21 cellular contexts compared by ENCODE assay signal in the genomic region with DNA sequence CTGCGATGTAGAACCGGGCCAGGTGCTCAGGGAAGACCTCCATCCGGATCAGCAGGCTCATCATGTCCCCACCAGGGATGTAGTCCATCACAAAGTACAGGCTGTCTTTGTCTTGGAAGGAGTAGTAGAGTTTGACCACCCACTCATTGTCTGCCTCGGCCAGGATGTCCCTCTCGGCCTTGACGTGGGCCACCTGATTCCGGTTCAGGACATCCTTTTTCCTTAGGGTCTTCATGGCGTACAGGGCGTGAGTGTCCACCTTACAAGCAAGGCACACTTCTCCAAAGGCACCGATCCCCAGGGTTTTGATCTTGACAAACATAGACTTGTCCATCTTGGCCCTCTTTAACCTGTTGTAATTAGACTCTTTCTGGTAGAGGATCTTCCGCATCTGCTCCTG.
DNase-seq lines count a peak whose midpoint lies in the region; ATAC-seq and TF ChIP-seq lines count a peak whose summit lies in the region.
"Had no signal": no experiment of that assay in that cellular context is flagged by ENCODE, and none has a peak within 500 bp of the region (broad histone marks: within the 10 kb centered on the region; RNA-seq: fewer than 3 reads in every experiment).

No MANE protein-coding gene starts in this region.

- H2BK120ac ChIP-seq in mesenchymal stem cell (ENCODE audit: low read depth, low read length): no peak overlapping the region

- H3K27ac Mint-ChIP-seq in activated CD8-positive, alpha-beta memory T cell treated with anti-CD3 and anti-CD28 coated beads, Interleukin-2, amount 10 ng/mL, durations not matched to agents 7 days and 5 days: no peak overlapping the region
- H3K27ac Mint-ChIP-seq in endothelial cell (ENCODE audit: unreplicated experiment): peak overlapping the region; percentile 57
- no peak overlapping the region for H3K27ac Mint-ChIP-seq in nephron progenitor cell
- H3K27ac Mint-ChIP-seq: CD4-positive, alpha-beta memory T cell; H9 had no signal

- H3K9me3 ChIP-seq in AG04450 (ENCODE audit: control insufficient read depth, insufficient read depth, low read length) (no peaks in the 10 kb centered on the region; the same call in 1 of the 2 replicates), mesenchymal stem cell (ENCODE audit: control insufficient read depth, low read length) (no peaks in the 10 kb centered on the region)
- H3K9me3 ChIP-seq: A549 had no signal

- H3K4ac ChIP-seq in mesenchymal stem cell (ENCODE audit: low read depth in 1 of 2, low read length in 2 of 2): no peak overlapping the region

- H3K27me3 ChIP-seq in AG04450 (ENCODE audit: control insufficient read depth, insufficient read depth, low read length) (no peaks in the 10 kb centered on the region), mesenchymal stem cell (ENCODE audit: control insufficient read depth in 1 of 2, insufficient read depth in 1 of 2, low read length in 2 of 2) (no peaks in the 10 kb centered on the region)
- H3K27me3 ChIP-seq: BLaER1 had no signal

- POLR2A ChIA-PET in AG04450 (lab: Yijun Ruan, JAX): no interaction called here

- no peak overlapping the region for H3K9ac ChIP-seq in mesenchymal stem cell (ENCODE audit: low read length)
- H3K9ac ChIP-seq: BLaER1 had no signal

- H3K4me1 Mint-ChIP-seq in activated CD8-positive, alpha-beta memory T cell treated with anti-CD3 and anti-CD28 coated beads, Interleukin-2, amount 10 ng/mL, durations not matched to agents 7 days and 5 days: peaks cover 4% of the 10 kb centered on the region
- H3K4me1 Mint-ChIP-seq in endothelial cell (ENCODE audit: unreplicated experiment) (peaks cover 4% of the 10 kb centered on the region), nephron progenitor cell (no peaks in the 10 kb centered on the region)
- H3K4me1 Mint-ChIP-seq: CD14-positive monocyte, H9 had no signal

- TF ChIP-seq CTCF in AG04450 (IDR thresholded peaks at IDR 0.05; ENCODE audit: low read depth, low read length) (no peak), endothelial cell (IDR thresholded peaks at IDR 0.05; ENCODE audit: unreplicated experiment) (no peak), nephron progenitor cell (IDR thresholded peaks at IDR 0.05) (no peak)

- H3K27ac ChIP-seq in AG04450 (ENCODE audit: low read depth, low read length) (peak overlapping the region; percentile 3), mesenchymal stem cell (ENCODE audit: low read length, poor library complexity, severe bottlenecking) (no peak overlapping the region)
- H3K27ac ChIP-seq: 22Rv1, A549, BLaER1, HL-60 had no signal

- no peak for ATAC-seq in activated CD8-positive, alpha-beta memory T cell treated with anti-CD3 and anti-CD28 coated beads, Interleukin-2, amount 10 ng/mL, durations not matched to agents 7 days and 5 days
- ATAC-seq in HG03095 (IDR thresholded peaks at IDR 0.05; ENCODE audit: unreplicated experiment): no peak
- ATAC-seq: A549, GM12878 had no signal

- H3K4me3 ChIP-seq in AG04450 (ENCODE audit: low read depth, low read length) (no peak overlapping the region), mesenchymal stem cell (ENCODE audit: insufficient read depth in 1 of 2, low read depth in 1 of 2, low read length in 2 of 2) (no peak overlapping the region)
- H3K4me3 ChIP-seq: A549, BLaER1, GM12878 had no signal

- H2BK15ac ChIP-seq in mesenchymal stem cell (ENCODE audit: low read depth, poor library complexity, severe bottlenecking): no peak overlapping the region

- no peaks in the 10 kb centered on the region for H3K4me1 ChIP-seq in mesenchymal stem cell (ENCODE audit: control insufficient read depth, insufficient read depth, low read depth, low read length)
- H3K4me1 ChIP-seq: A549 had no signal

- H3K23ac ChIP-seq in mesenchymal stem cell (ENCODE audit: low read length in 2 of 2): no peak overlapping the region

- CTCF ChIA-PET in activated CD8-positive, alpha-beta memory T cell treated with anti-CD3 and anti-CD28 coated beads, Interleukin-2, amount 10 ng/mL, durations not matched to agents 7 days and 5 days (lab: Charles Lee): no interaction called here
- CTCF ChIA-PET in AG04450 (lab: Charles Lee): no interaction called here

- no peaks in the 10 kb centered on the region for H3K36me3 Mint-ChIP-seq in activated CD8-positive, alpha-beta memory T cell treated with anti-CD3 and anti-CD28 coated beads, Interleukin-2, amount 10 ng/mL, durations not matched to agents 7 days and 5 days
- peaks cover 40% of the 10 kb centered on the region for H3K36me3 Mint-ChIP-seq in endothelial cell (ENCODE audit: low read depth, unreplicated experiment)
- H3K36me3 Mint-ChIP-seq in nephron progenitor cell (ENCODE audit: low read depth): peaks cover 57% of the 10 kb centered on the region

- no peak overlapping the region for H4K91ac ChIP-seq in mesenchymal stem cell (ENCODE audit: low read length)

- no peak overlapping the region for H3K4me3 Mint-ChIP-seq in activated CD8-positive, alpha-beta memory T cell treated with anti-CD3 and anti-CD28 coated beads, Interleukin-2, amount 10 ng/mL, durations not matched to agents 7 days and 5 days
- no peak overlapping the region for H3K4me3 Mint-ChIP-seq in endothelial cell (ENCODE audit: unreplicated experiment)
- H3K4me3 Mint-ChIP-seq in nephron progenitor cell: no peak overlapping the region
- H3K4me3 Mint-ChIP-seq: CD14-positive monocyte; CD4-positive, alpha-beta memory T cell; H9 had no signal

- peak overlapping the region in 1 of 2 experiments; percentile 21 for H3K18ac ChIP-seq in mesenchymal stem cell (ENCODE audit: low read depth in 1 of 2, low read length in 2 of 2)

- peak overlapping the region; percentile 69 for H4K8ac ChIP-seq in mesenchymal stem cell (ENCODE audit: low read length)

- peaks cover 4% of the 10 kb centered on the region for H3K27me3 Mint-ChIP-seq in activated CD8-positive, alpha-beta memory T cell treated with anti-CD3 and anti-CD28 coated beads, Interleukin-2, amount 10 ng/mL, durations not matched to agents 7 days and 5 days
- peaks cover 6% of the 10 kb centered on the region for H3K27me3 Mint-ChIP-seq in endothelial cell (ENCODE audit: unreplicated experiment)
- H3K27me3 Mint-ChIP-seq in nephron progenitor cell (ENCODE audit: low read depth, poor library complexity): no peaks in the 10 kb centered on the region

- no peak overlapping the region for H2AFZ ChIP-seq in mesenchymal stem cell (ENCODE audit: low read depth, low read length)

- peak; percentile 30 for DNase-seq in activated CD8-positive, alpha-beta memory T cell treated with anti-CD3 and anti-CD28 coated beads for 24 hours
- DNase-seq in activated CD8-positive, alpha-beta memory T cell treated with anti-CD3 and anti-CD28 coated beads, Interleukin-2, amount 10 ng/mL, durations not matched to agents 7 days and 5 days: no peak
- DNase-seq in AG04450 (ENCODE audit: low read depth, low spot score) (no peak), endothelial cell (ENCODE audit: low spot score) (no peak), mesenchymal stem cell (no peak), nephron progenitor cell (no peak), DMS153 treated with DMSO at 0.1 percent for 48 hours (lab: John Stamatoyannopoulos, UW; ENCODE audit: unreplicated experiment) (no peak)
- DNase-seq: CD4-positive, alpha-beta memory T cell; DMS153; DMS79 treated with DMSO at 0.1 percent for 48 hours; GF-D8; GOT3; H9; IMR-90 had no signal

- no peak overlapping the region for H3K14ac ChIP-seq in mesenchymal stem cell (ENCODE audit: low read length in 2 of 2)

- no peak overlapping the region for H2BK12ac ChIP-seq in mesenchymal stem cell (ENCODE audit: low read length in 2 of 2)

- H2BK5ac ChIP-seq in mesenchymal stem cell (ENCODE audit: low read depth, low read length, poor library complexity, severe bottlenecking): no peak overlapping the region

- WGBS in mesenchymal stem cell: 99% methylated on average over 10 of the region's 11 CpGs

- H3K79me1 ChIP-seq in mesenchymal stem cell (replicated peaks; ENCODE audit: low read length, poor library complexity, severe bottlenecking): peaks cover 45% of the 10 kb centered on the region

- no peak overlapping the region for H3K4me2 ChIP-seq in mesenchymal stem cell (ENCODE audit: low read length, poor library complexity, severe bottlenecking)
- H3K4me2 ChIP-seq: A549, BLaER1 had no signal

- H3K9me3 Mint-ChIP-seq in activated CD8-positive, alpha-beta memory T cell treated with anti-CD3 and anti-CD28 coated beads, Interleukin-2, amount 10 ng/mL, durations not matched to agents 7 days and 5 days (ENCODE audit: low read depth): no peaks in the 10 kb centered on the region
- H3K9me3 Mint-ChIP-seq in endothelial cell (ENCODE audit: unreplicated experiment) (no peaks in the 10 kb centered on the region), nephron progenitor cell (no peaks in the 10 kb centered on the region)
- H3K9me3 Mint-ChIP-seq: CD14-positive monocyte; CD4-positive, alpha-beta memory T cell; H9 had no signal

- H3K36me3 ChIP-seq in mesenchymal stem cell (ENCODE audit: control insufficient read depth in 1 of 2, insufficient read depth in 2 of 2, low read depth in 1 of 2, low read length in 2 of 2): peaks cover 64 to 89% of the 10 kb centered on the region in 2 experiments

- no peak overlapping the region for H2AK5ac ChIP-seq in mesenchymal stem cell (ENCODE audit: low read length, severe bottlenecking)
